8 cellular contexts compared by ENCODE assay signal in genomic region chr12:39990122-39991101, GRCh38.
DNase-seq lines count a peak whose midpoint lies in the region; ATAC-seq and TF ChIP-seq lines count a peak whose summit lies in the region.

No MANE protein-coding gene starts in this region.

- H3K9me3 Mint-ChIP-seq in activated naive CD4-positive, alpha-beta T cell treated with anti-CD3 and anti-CD28 coated beads, Interleukin-2, amount 10 ng/mL, durations not matched to agents 7 days and 5 days, result no peaks in the 10 kb centered on the region

- DNase-seq in COLO668 (lab: John Stamatoyannopoulos, UW; ENCODE audit: unreplicated experiment), result peak; percentile 25
- peak; percentile 31 for DNase-seq in GM19238 (ENCODE audit: insufficient read length, low spot score)
- no peak for DNase-seq in RWPE2 (ENCODE audit: low spot score)
- DNase-seq in activated naive CD4-positive, alpha-beta T cell treated with anti-CD3 and anti-CD28 coated beads, Interleukin-2, amount 10 ng/mL, durations not matched to agents 7 days and 5 days, result peak; percentile 70
- DNase-seq in left ventricle myocardium superior, result peak; percentile 71
- peak; percentile 19 to 46 (median 34) for DNase-seq in stimulated activated CD4-positive, alpha-beta T cell treated with anti-CD3 and anti-CD28 coated beads, Interleukin-12 subunit alpha, Interleukin-12 subunit beta, amount 100 ng/mL, for 48 hours (ENCODE audit: low read depth in 2 of 3, low spot score in 1 of 3)
- no peak for DNase-seq in ureter (ENCODE audit: low spot score)

- no peaks in the 10 kb centered on the region for H3K4me1 ChIP-seq in RWPE2 (ENCODE audit: insufficient read depth, poor library complexity, severe bottlenecking)

- CTCF ChIA-PET in activated naive CD4-positive, alpha-beta T cell treated with anti-CD3 and anti-CD28 coated beads, Interleukin-2, amount 10 ng/mL, durations not matched to agents 7 days and 5 days (lab: Charles Lee), result interaction anchor here (0.6 to 2.5 kb wide), 14 partner anchors 9 to 672 kb away, joined by 3 to 8 read pairs (median 3); partner anchors contain the start of gene SLC2A13

- H3K4me3 Mint-ChIP-seq in activated naive CD4-positive, alpha-beta T cell treated with anti-CD3 and anti-CD28 coated beads, Interleukin-2, amount 10 ng/mL, durations not matched to agents 7 days and 5 days, result no peak overlapping the region

- no peaks in the 10 kb centered on the region for H3K27me3 Mint-ChIP-seq in activated naive CD4-positive, alpha-beta T cell treated with anti-CD3 and anti-CD28 coated beads, Interleukin-2, amount 10 ng/mL, durations not matched to agents 7 days and 5 days

- H3K4me1 Mint-ChIP-seq in activated naive CD4-positive, alpha-beta T cell treated with anti-CD3 and anti-CD28 coated beads, Interleukin-2, amount 10 ng/mL, durations not matched to agents 7 days and 5 days, result no peaks in the 10 kb centered on the region

- no peaks in the 10 kb centered on the region for H3K27me3 ChIP-seq in RWPE2 (ENCODE audit: insufficient read depth, poor library complexity, severe bottlenecking)

- H3K27ac ChIP-seq in RWPE2 (ENCODE audit: poor library complexity, severe bottlenecking), result no peak overlapping the region

- no peaks in the 10 kb centered on the region for H3K36me3 Mint-ChIP-seq in activated naive CD4-positive, alpha-beta T cell treated with anti-CD3 and anti-CD28 coated beads, Interleukin-2, amount 10 ng/mL, durations not matched to agents 7 days and 5 days

- H3K9me3 ChIP-seq in RWPE2 (ENCODE audit: severe bottlenecking), result no peaks in the 10 kb centered on the region

- TF ChIP-seq CTCF in RWPE2 (IDR thresholded peaks at IDR 0.05; ENCODE audit: poor library complexity, severe bottlenecking), result peak; percentile 82

- no peaks in the 10 kb centered on the region for H3K36me3 ChIP-seq in RWPE2 (ENCODE audit: low read depth)

- intact Hi-C loops in left ventricle myocardium superior (cut with micrococcal nuclease), result loop anchor here (10.0 kb wide), 1 partner anchor 226 kb away; no protein-coding TSS in a partner anchor

- H3K27ac Mint-ChIP-seq in activated naive CD4-positive, alpha-beta T cell treated with anti-CD3 and anti-CD28 coated beads, Interleukin-2, amount 10 ng/mL, durations not matched to agents 7 days and 5 days, result no peak overlapping the region

- peak; percentile 92 for ATAC-seq in HG03196 (IDR thresholded peaks at IDR 0.05; ENCODE audit: unreplicated experiment)
- peak; percentile 83 for ATAC-seq in RWPE2 (ENCODE audit: low read depth)
- peak; percentile 80 for ATAC-seq in left ventricle myocardium superior

- H3K4me3 ChIP-seq in RWPE2 (ENCODE audit: severe bottlenecking), result no peak overlapping the region

Comparison
In these comparisons a context has a peak if more than half of its experiments do, and no peak if none do; other contexts are left out.
1. DNase-seq: peak in COLO668 (single experiment), GM19238 (single experiment), activated naive CD4-positive, alpha-beta T cell treated with anti-CD3 and anti-CD28 coated beads, Interleukin-2, amount 10 ng/mL, durations not matched to agents 7 days and 5 days (single experiment), left ventricle myocardium superior (single experiment) and stimulated activated CD4-positive, alpha-beta T cell treated with anti-CD3 and anti-CD28 coated beads, Interleukin-12 subunit alpha, Interleukin-12 subunit beta, amount 100 ng/mL, for 48 hours (3 of 3); none in RWPE2 (single experiment) and ureter (single experiment).
2. Peak in every context shown above with its lines, with median percentiles within 50 percentile points of each other: ATAC-seq.